Comparison of ENCODE assay signal across 19 cellular contexts in genomic region chr10:89593043-89593442, GRCh38. TPM values are rescaled to one million over a fixed set of nuclear protein-coding genes. Genes with fewer than 3 reads are reported as not detected.
DNase-seq lines count a peak whose midpoint lies in the region; ATAC-seq, FAIRE-seq and TF ChIP-seq lines count a peak whose summit lies in the region.
"Had no signal": no experiment of that assay in that cellular context is flagged by ENCODE, and none has a peak within 500 bp of the region (broad histone marks: within the 10 kb centered on the region; RNA-seq: fewer than 3 reads in every experiment).

No MANE protein-coding gene starts in this region.

- H3K27me3 ChIP-seq in GM12878 (replicated peaks in 1 of 2; ENCODE audit: control insufficient read depth in 2 of 2, insufficient read depth in 2 of 2, low read length in 1 of 2): no peaks in the 10 kb centered on the region
- no peaks in the 10 kb centered on the region for H3K27me3 ChIP-seq in gastrocnemius medialis

- intact Hi-C loops in GM12878 (cut with micrococcal nuclease; ENCODE audit: unreplicated experiment) (no loop called here), gastrocnemius medialis (cut with DNase I; ENCODE audit: low total_unique reads) (loop anchor here (5.0 kb wide), 1 partner anchor 39 kb away; no protein-coding TSS in a partner anchor)

- H3K4me3 ChIP-seq in GM12878 (no peak overlapping the region), gastrocnemius medialis (no peak overlapping the region)

- no TSS peak for BruUV-seq in GM12878 (replicated peaks; lab: Mats Ljungman, UMichigan)

- SMC1A ChIA-PET in GM12878 (lab: Charles Lee; ENCODE audit: uncharacterized antibody, unreplicated experiment): interaction anchor here (0.9 to 2.8 kb wide), 3 partner anchors 10 to 99 kb away, joined by 3 to 8 read pairs (median 6); no protein-coding TSS in a partner anchor

- TF ChIP-seq CTCF in GM12878 (IDR thresholded peaks at IDR 0.05 in 2 of 3, conservative IDR thresholded peaks at IDR 0.05 in 1 of 3; ENCODE audit: control insufficient read depth in 2 of 3, extremely low read depth in 1 of 3, insufficient read depth in 1 of 3, low read depth in 3 of 3, low read length in 3 of 3): no peak
- no peak for TF ChIP-seq CTCF in gastrocnemius medialis (IDR thresholded peaks at IDR 0.05 in 4 of 5, conservative IDR thresholded peaks at IDR 0.05 in 1 of 5)

- H4K20me1 ChIP-seq in GM12878 (ENCODE audit: control insufficient read depth, insufficient read depth): no peaks in the 10 kb centered on the region

- FAIRE-seq in GM12891 (lab: Jason Lieb, UNC) (peak; percentile 20), GM12878 (lab: Jason Lieb, UNC) (no peak)
- FAIRE-seq: A204.1, D721Med, G401.6, GM19239, H1 had no signal

- DNase-seq in GM12891 (ENCODE audit: insufficient read length, low spot score) (no peak), GM12878 (ENCODE audit: low read depth, low spot score) (no peak), gastrocnemius medialis (no peak), NCI-H774 (lab: John Stamatoyannopoulos, UW) (no peak)
- no peak for DNase-seq in activated naive CD4-positive, alpha-beta T cell treated with anti-CD3 and anti-CD28 coated beads, Interleukin-2, amount 50 U/mL, for 72 hours (ENCODE audit: low spot score in 2 of 2)
- DNase-seq: ACHN; AML-193; Caco-2; CD4-positive, alpha-beta T cell; H9 had no signal

- CTCF ChIA-PET in GM12878 (lab: Yijun Ruan, JAX): no interaction called here

- no peaks in the 10 kb centered on the region for H3K9me3 Mint-ChIP-seq in activated naive CD4-positive, alpha-beta T cell treated with anti-CD3 and anti-CD28 coated beads, Interleukin-2, amount 50 U/mL, for 72 hours
- H3K9me3 Mint-ChIP-seq: CD4-positive, alpha-beta T cell; H9 had no signal

- in situ Hi-C loops in GM12878 (cut with MboI): no loop called here
- in situ Hi-C loops in gastrocnemius medialis (cut with MboI; ENCODE audit: low sequenced_read_pairs in 4 of 4): loop anchor here in 1 of 4 donors (10.0 kb wide), 1 partner anchor 112 kb away; the partner anchor contains the start of gene KIF20B

- H3K36me3 ChIP-seq in GM12878 (ENCODE audit: control insufficient read depth in 2 of 2, insufficient read depth in 2 of 2, low read length in 1 of 2): peaks cover 0 to 5% of the 10 kb centered on the region in 2 experiments; a peak in 3 of 4 replicates
- no peaks in the 10 kb centered on the region for H3K36me3 ChIP-seq in gastrocnemius medialis

- no peak for TF ChIP-seq RAD21 in GM12878 (IDR thresholded peaks at IDR 0.05; ENCODE audit: insufficient read depth, low read depth, low read length)

- RAD21 ChIA-PET in GM12878 (lab: Charles Lee; ENCODE audit: unreplicated experiment): no interaction called here

- TF ChIP-seq POLR2A in GM12891 (IDR thresholded peaks at IDR 0.05; ENCODE audit: low read depth, low read length) (no peak), GM12878 (IDR thresholded peaks at IDR 0.05; ENCODE audit: low read depth, low read length) (no peak), gastrocnemius medialis (IDR thresholded peaks at IDR 0.05) (no peak)

- WGBS in GM12878 (ENCODE audit: insufficient coverage, insufficient replicate concordance, low lambda C conversion rate, missing lambda C conversion rate): 86% methylated on average over 10 of the region's 10 CpGs

- H3K9me3 ChIP-seq in GM12878 (replicated peaks; ENCODE audit: control insufficient read depth, insufficient read depth, low read length) (no peaks in the 10 kb centered on the region), gastrocnemius medialis (no peaks in the 10 kb centered on the region)
- H3K9me3 ChIP-seq: Caco-2 had no signal

- no peak overlapping the region for H3K4me2 ChIP-seq in GM12878 (ENCODE audit: control insufficient read depth, insufficient read depth)

- no peak overlapping the region for H2AFZ ChIP-seq in GM12878 (ENCODE audit: control insufficient read depth, low read depth, low read length)

- POLR2A ChIA-PET in GM12878 (lab: Charles Lee): no interaction called here

- no peak overlapping the region for H3K9ac ChIP-seq in GM12878 (ENCODE audit: control insufficient read depth, insufficient read depth, low read length)

- no peaks in the 10 kb centered on the region for H3K79me2 ChIP-seq in GM12878 (ENCODE audit: control insufficient read depth, insufficient read depth, low read length)

- TF ChIP-seq EP300 in GM12878 (IDR thresholded peaks at IDR 0.05; ENCODE audit: borderline replicate concordance in 1 of 2, control insufficient read depth in 1 of 2, low read depth in 2 of 2, low read length in 2 of 2): no peak

- ATAC-seq in GM12878 (no peak), esophagus mucosa (peak; percentile 26), gastrocnemius medialis (no peak), HG02588 (IDR thresholded peaks at IDR 0.05; ENCODE audit: unreplicated experiment) (no peak)
- ATAC-seq in activated naive CD4-positive, alpha-beta T cell treated with anti-CD3 and anti-CD28 coated beads, Interleukin-2, amount 50 U/mL, for 72 hours: no peak

- H3K36me3 Mint-ChIP-seq in activated naive CD4-positive, alpha-beta T cell treated with anti-CD3 and anti-CD28 coated beads, Interleukin-2, amount 50 U/mL, for 72 hours: no peaks in the 10 kb centered on the region

- H3K27ac ChIP-seq in GM12878 (ENCODE audit: control insufficient read depth, insufficient read depth): no peak overlapping the region
- H3K27ac ChIP-seq in gastrocnemius medialis: peak overlapping the region in 3 of 4 donors; percentile 67 to 78 (median 69)
- H3K27ac ChIP-seq: C4-2B, HL-60 had no signal

- no peaks in the 10 kb centered on the region for H3K4me1 ChIP-seq in GM12878 (ENCODE audit: control insufficient read depth, insufficient read depth, low read length)
- peaks cover 41 to 52% of the 10 kb centered on the region in 2 donors for H3K4me1 ChIP-seq in gastrocnemius medialis

- H3K27ac Mint-ChIP-seq in activated naive CD4-positive, alpha-beta T cell treated with anti-CD3 and anti-CD28 coated beads, Interleukin-2, amount 50 U/mL, for 72 hours: no peak overlapping the region
- H3K27ac Mint-ChIP-seq: CD4-positive, alpha-beta T cell had no signal

TF ChIP-seq in GM12891, 5 proteins besides CTCF, POLR2A, EP300 and RAD21:
- TF ChIP-seq SPI1 (IDR thresholded peaks at IDR 0.05; ENCODE audit: low read depth, low read length) (no peak), POU2F2 (IDR thresholded peaks at IDR 0.05; ENCODE audit: low read depth, low read length) (no peak), TAF1 (IDR thresholded peaks at IDR 0.05; ENCODE audit: low read depth, low read length) (no peak), POLR2AphosphoS5 (IDR thresholded peaks at IDR 0.05; ENCODE audit: low read depth, low read length) (no peak), PAX5 (IDR thresholded peaks at IDR 0.05; ENCODE audit: insufficient read depth, low read length, severe bottlenecking) (no peak)

RNA-seq across cellular contexts. Expression of gene PANK1, which starts 52.0 kb away (rescaled TPM):
- polyA plus RNA-seq in GM12891 (2012; ENCODE audit: low read depth, missing spikeins): 2.6 TPM
- 14.2 and 22.3 TPM in 2 replicates for total RNA-seq in GM12878 (2013; cell fraction: nucleolus; rRNA removed)
- 5.1 and 8.0 TPM in 2 replicates for total RNA-seq in GM12878 (2014; rRNA removed)
- total RNA-seq in GM12878 (2014; rRNA removed; fragmentation: Illumina TruSeq; extraction: Trizol): 7.5 and 8.3 TPM in 2 replicates
- total RNA-seq in GM12878 (2021): 6.3 and 9.6 TPM in 2 replicates
- 0.68 TPM for polyA plus RNA-seq in GM12878 (2011; ENCODE audit: low read depth)
- 10.6 and 12.6 TPM in 2 replicates for polyA plus RNA-seq in GM12878 (2011; rRNA removed)
- 5.7 and 7.9 TPM in 2 replicates for polyA plus RNA-seq in GM12878 (2011; cell fraction: cytosol; rRNA removed)
- polyA plus RNA-seq in GM12878 (2011; cell fraction: nucleus; rRNA removed): 4.9 and 5.7 TPM in 2 replicates
- polyA plus RNA-seq in GM12878 (2012): 1.7 and 2.8 TPM in 2 replicates
- polyA plus RNA-seq in GM12878 (2014; fragmentation: Illumina TruSeq; extraction: Trizol): 8.5 TPM in 2 replicates
- polyA plus RNA-seq in GM12878 (2014; fragmentation: Nextera tagmentation; extraction: Ambion mirVana): 1 to 10 TPM; 1.9 to 2.4 TPM
- 6.4 and 6.9 TPM in 2 replicates for polyA plus RNA-seq in GM12878 (2014; rRNA removed)
- 1 to 10 TPM; 3.6 to 3.7 TPM for polyA plus RNA-seq in GM12878 (2016; fragmentation: Nextera tagmentation; extraction: Ambion mirVana)
- polyA minus RNA-seq in GM12878 (2011; rRNA and poly(A)+ RNA removed): 15.0 and 16.0 TPM in 2 replicates
- polyA minus RNA-seq in GM12878 (2011; cell fraction: cytosol; rRNA and poly(A)+ RNA removed): 4.7 and 5.9 TPM in 2 replicates
- polyA minus RNA-seq in GM12878 (2011; cell fraction: nucleus; rRNA and poly(A)+ RNA removed): 8.3 and 14.9 TPM in 2 replicates
- total RNA-seq in esophagus mucosa: 5.7 TPM
- total RNA-seq in gastrocnemius medialis: 10 to 100 TPM in 1 of 4 donors, 1 to 10 TPM in 3; 7.3 to 16.3 (median 9.0) TPM
- 1 to 10 TPM; 4.0 to 4.4 TPM for total RNA-seq in activated naive CD4-positive, alpha-beta T cell treated with anti-CD3 and anti-CD28 coated beads, Interleukin-2, amount 50 U/mL, for 72 hours

RNA-seq across cellular contexts. Expression of gene SLC16A12, which starts 57.6 kb away (rescaled TPM):
- polyA plus RNA-seq in GM12891 (2012; ENCODE audit: low read depth, missing spikeins): not detected
- total RNA-seq in GM12878 (2013; cell fraction: nucleolus; rRNA removed): not detected in 2 replicates
- total RNA-seq in GM12878 (2014; rRNA removed): not detected in 2 replicates
- not detected in 2 replicates for total RNA-seq in GM12878 (2014; rRNA removed; fragmentation: Illumina TruSeq; extraction: Trizol)
- not detected in 2 replicates for total RNA-seq in GM12878 (2021)
- not detected for polyA plus RNA-seq in GM12878 (2011; ENCODE audit: low read depth)
- polyA plus RNA-seq in GM12878 (2011; rRNA removed): not detected in 2 replicates
- polyA plus RNA-seq in GM12878 (2011; cell fraction: cytosol; rRNA removed): not detected in 2 replicates
- polyA plus RNA-seq in GM12878 (2011; cell fraction: nucleus; rRNA removed): not detected in 2 replicates
- not detected in 2 replicates for polyA plus RNA-seq in GM12878 (2012)
- polyA plus RNA-seq in GM12878 (2014; fragmentation: Illumina TruSeq; extraction: Trizol): not detected in 2 replicates
- polyA plus RNA-seq in GM12878 (2014; fragmentation: Nextera tagmentation; extraction: Ambion mirVana): not detected
- not detected in 2 replicates for polyA plus RNA-seq in GM12878 (2014; rRNA removed)
- polyA plus RNA-seq in GM12878 (2016; fragmentation: Nextera tagmentation; extraction: Ambion mirVana): not detected
- polyA minus RNA-seq in GM12878 (2011; rRNA and poly(A)+ RNA removed): not detected in 2 replicates
- polyA minus RNA-seq in GM12878 (2011; cell fraction: cytosol; rRNA and poly(A)+ RNA removed): not detected in 2 replicates
- not detected in 2 replicates for polyA minus RNA-seq in GM12878 (2011; cell fraction: nucleus; rRNA and poly(A)+ RNA removed)
- total RNA-seq in esophagus mucosa: 0.08 TPM
- 1 to 10 TPM in 3 of 4 donors, under 1 TPM in 1; 0.97 to 3.1 (median 1.4) TPM for total RNA-seq in gastrocnemius medialis
- total RNA-seq in activated naive CD4-positive, alpha-beta T cell treated with anti-CD3 and anti-CD28 coated beads, Interleukin-2, amount 50 U/mL, for 72 hours: not detected
- total RNA-seq: Caco-2; CD4-positive, alpha-beta T cell had no signal
